Comparison of ENCODE assay signal across 8 cellular contexts in genomic region chr16:89918453-89919347, GRCh38. TPM values are rescaled to one million over a fixed set of nuclear protein-coding genes. Genes with fewer than 3 reads are reported as not detected.
A peak's percentile ranks its signal among the peaks of the same experiment; 100 is the strongest.
DNase-seq lines count a peak whose midpoint lies in the region; ATAC-seq and TF ChIP-seq lines count a peak whose summit lies in the region.

TSS of gene MC1R (plus strand) at chr16:89918862. CDS start at chr16:89919259, 397 bp downstream.

- POLR2A ChIA-PET in PC-3 (lab: Charles Lee; ENCODE audit: unreplicated experiment): interaction anchor here (0.6 kb wide), 1 partner anchor 59 kb away, joined by 4 read pairs; no protein-coding TSS in a partner anchor

- H3K79me2 ChIP-seq in PC-3 (ENCODE audit: low read length): 0 out of 2 replicates have a peak, but pooled peaks cover 3% of the 10 kb centered on the region

- H2AFZ ChIP-seq in PC-3 (ENCODE audit: low read length): peak within 1 kb of the TSS; percentile 83

- H3F3A ChIP-seq in PC-3 (ENCODE audit: low read length, unreplicated experiment): no peaks in the 10 kb centered on the region

- no peaks in the 10 kb centered on the region for H3K27me3 ChIP-seq in BE2C
- H3K27me3 ChIP-seq in PC-3 (ENCODE audit: low read length): no peaks in the 10 kb centered on the region

- peak within 1 kb of the TSS; percentile 41 for H3K4me3 ChIP-seq in BE2C (ENCODE audit: low read depth, low read length)
- H3K4me3 ChIP-seq in PC-3 (ENCODE audit: low read length): peak within 1 kb of the TSS; percentile 51
- peak within 1 kb of the TSS; percentile 36 to 44 for H3K4me3 ChIP-seq in cardiac fibroblast (replicated peaks in 1 of 2; ENCODE audit: low read depth in 2 of 2, low read length in 2 of 2)
- peak within 1 kb of the TSS; percentile 6 for H3K4me3 ChIP-seq in urinary bladder (ENCODE audit: low read depth, low read length)

- peak within 1 kb of the TSS; percentile 40 for H3K9ac ChIP-seq in PC-3 (ENCODE audit: low read length)

- CTCF ChIA-PET in PC-3 (lab: Charles Lee): no interaction called here

- TF ChIP-seq CTCF in BE2C (IDR thresholded peaks at IDR 0.05; ENCODE audit: low read depth, low read length): peak; percentile 64
- peak; percentile 21; the same call in 1 of the 2 replicates for TF ChIP-seq CTCF in PC-3 (conservative IDR thresholded peaks at IDR 0.05; ENCODE audit: low read depth, low read length)
- peak; percentile 67 for TF ChIP-seq CTCF in cardiac fibroblast (IDR thresholded peaks at IDR 0.05; ENCODE audit: low read depth, low read length)

- peak; percentile 75 for DNase-seq in BE2C
- peak; percentile 50 for DNase-seq in GM19238 (ENCODE audit: insufficient read length, low spot score)
- DNase-seq in PC-3: no peak
- DNase-seq in cardiac fibroblast (ENCODE audit: low read depth in 2 of 2): peak; percentile 45 to 66
- DNase-seq in left kidney (ENCODE audit: low read depth, low spot score): peak; percentile 80

- H3K27ac ChIP-seq in PC-3 (ENCODE audit: low read length) (peak within 1 kb of the TSS; percentile 46; the same call in 1 of the 2 replicates), urinary bladder (ENCODE audit: low read depth) (no peak within 1 kb of the TSS)

- H3K9me2 ChIP-seq in PC-3 (replicated peaks; ENCODE audit: low read length): no peaks in the 10 kb centered on the region

- H3K36me3 ChIP-seq in BE2C (peaks cover 11% of the 10 kb centered on the region), PC-3 (ENCODE audit: low read depth, low read length) (no peaks in the 10 kb centered on the region), urinary bladder (ENCODE audit: insufficient read depth) (no peaks in the 10 kb centered on the region)

- BruUV-seq in PC-3 (replicated peaks; lab: Mats Ljungman, UMichigan): no TSS peak

- peak within 1 kb of the TSS; percentile 87 for H3K4me2 ChIP-seq in PC-3 (ENCODE audit: low read length)

- peaks cover 2% of the 10 kb centered on the region; the same call in 1 of the 2 replicates for H4K20me1 ChIP-seq in PC-3 (ENCODE audit: low read length)

- intact Hi-C loops in PC-3 (cut with micrococcal nuclease): no loop called here

- H3K9me3 ChIP-seq in BE2C: no peaks in the 10 kb centered on the region
- H3K9me3 ChIP-seq in PC-3 (ENCODE audit: low read length): no peaks in the 10 kb centered on the region

- peaks cover 20% of the 10 kb centered on the region for H3K4me1 ChIP-seq in BE2C
- H3K4me1 ChIP-seq in PC-3 (ENCODE audit: insufficient read depth, low read length): peaks cover 30% of the 10 kb centered on the region
- no peaks in the 10 kb centered on the region for H3K4me1 ChIP-seq in urinary bladder (ENCODE audit: insufficient read depth)

- 7% methylated on average over 23 of the region's 23 CpGs for WGBS in urinary bladder

- ATAC-seq in PC-3 (no peak), GM21381 (IDR thresholded peaks at IDR 0.05; ENCODE audit: unreplicated experiment) (no peak), HG03432 (IDR thresholded peaks at IDR 0.05; ENCODE audit: unreplicated experiment) (no peak)

RNA-seq across cellular contexts. Expression of gene MC1R, which starts in this region (rescaled TPM):
- polyA plus RNA-seq in BE2C (2012; ENCODE audit: insufficient read depth, insufficient read length, low read depth): 35.3 TPM
- 4.2 and 6.1 TPM in 2 replicates for total RNA-seq in PC-3 (2014; rRNA removed)
- 3.8 TPM for total RNA-seq in urinary bladder
- polyA plus RNA-seq in urinary bladder: 7.0 TPM
